1 cellular context compared by ENCODE assay signal in the genomic region with DNA sequence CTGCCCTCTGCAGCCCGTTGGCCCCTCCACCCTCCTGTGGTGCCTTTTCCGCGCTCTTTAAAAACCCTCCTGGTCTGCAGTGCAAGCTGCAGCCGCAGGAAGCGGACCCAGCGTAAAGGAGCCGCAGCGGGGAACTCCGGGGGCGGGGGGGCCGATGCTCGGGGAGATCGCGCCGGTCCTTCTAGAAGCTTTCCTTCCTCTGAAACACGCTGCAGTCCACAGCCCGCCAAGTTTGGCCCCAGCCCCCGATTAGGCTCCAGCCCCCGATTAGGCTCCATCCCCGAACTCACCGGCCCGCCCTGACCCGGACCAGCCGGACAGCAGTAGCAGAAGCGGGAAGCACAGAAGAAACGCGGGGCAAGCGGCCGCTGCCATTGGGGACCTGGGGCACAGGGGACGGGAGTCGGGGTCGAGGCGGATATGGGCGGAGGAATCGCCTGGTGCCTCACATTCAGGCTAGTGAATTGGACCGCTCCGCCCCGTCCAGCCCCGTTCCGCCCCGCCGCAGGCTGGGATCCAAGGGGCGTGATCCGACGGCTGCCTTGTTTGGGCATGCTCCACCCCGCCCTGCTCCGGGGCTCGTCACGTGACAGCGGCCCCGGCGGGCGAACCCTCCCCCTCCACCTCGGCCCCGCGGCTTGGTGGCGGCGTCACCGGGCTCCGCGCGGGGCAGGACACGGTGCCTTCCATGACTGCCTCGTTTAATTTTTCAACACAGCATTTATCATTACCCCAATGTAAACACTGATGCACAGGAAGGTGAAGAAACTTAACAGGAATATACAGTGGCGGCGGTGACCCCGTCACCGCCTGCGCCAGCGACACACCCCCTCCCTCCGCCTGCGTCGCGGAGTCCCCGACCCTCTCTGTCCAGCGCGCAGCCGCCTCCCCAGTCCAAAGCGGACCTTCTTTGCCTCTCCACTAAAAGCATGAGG.
TF ChIP-seq lines count a peak whose summit lies in the region.

No MANE protein-coding gene starts in this region.

TF ChIP-seq in K562, 482 proteins besides CTCF, POLR2A, EP300 and RAD21 (continued from another document and continues in another):
- TF ChIP-seq, protein P1, sequence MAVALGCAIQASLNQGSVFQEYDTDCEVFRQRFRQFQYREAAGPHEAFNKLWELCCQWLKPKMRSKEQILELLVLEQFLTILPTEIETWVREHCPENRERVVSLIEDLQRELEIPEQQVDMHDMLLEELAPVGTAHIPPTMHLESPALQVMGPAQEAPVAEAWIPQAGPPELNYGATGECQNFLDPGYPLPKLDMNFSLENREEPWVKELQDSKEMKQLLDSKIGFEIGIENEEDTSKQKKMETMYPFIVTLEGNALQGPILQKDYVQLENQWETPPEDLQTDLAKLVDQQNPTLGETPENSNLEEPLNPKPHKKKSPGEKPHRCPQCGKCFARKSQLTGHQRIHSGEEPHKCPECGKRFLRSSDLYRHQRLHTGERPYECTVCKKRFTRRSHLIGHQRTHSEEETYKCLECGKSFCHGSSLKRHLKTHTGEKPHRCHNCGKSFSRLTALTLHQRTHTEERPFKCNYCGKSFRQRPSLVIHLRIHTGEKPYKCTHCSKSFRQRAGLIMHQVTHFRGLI (CRISPR knock-in tag; IDR thresholded peaks at IDR 0.05), result no peak
- no peak for TF ChIP-seq CBX8 (IDR thresholded peaks at IDR 0.05; ENCODE audit: borderline replicate concordance, extremely low read depth, low read depth, low read length, poor library complexity, severe bottlenecking)
- no peak for TF ChIP-seq CBX5 (IDR thresholded peaks at IDR 0.05; ENCODE audit: borderline replicate concordance, low read depth)
- no peak for TF ChIP-seq LEF1 (IDR thresholded peaks at IDR 0.05)
- no peak for TF ChIP-seq PTTG1 (tag; IDR thresholded peaks at IDR 0.05; ENCODE audit: low read depth)
- TF ChIP-seq ZNF311 (CRISPR knock-in tag; IDR thresholded peaks at IDR 0.05), result no peak
- TF ChIP-seq NR3C1 (CRISPR knock-in tag; IDR thresholded peaks at IDR 0.05), result no peak; the same call in 1 of the 2 replicates
- TF ChIP-seq, protein P2, sequence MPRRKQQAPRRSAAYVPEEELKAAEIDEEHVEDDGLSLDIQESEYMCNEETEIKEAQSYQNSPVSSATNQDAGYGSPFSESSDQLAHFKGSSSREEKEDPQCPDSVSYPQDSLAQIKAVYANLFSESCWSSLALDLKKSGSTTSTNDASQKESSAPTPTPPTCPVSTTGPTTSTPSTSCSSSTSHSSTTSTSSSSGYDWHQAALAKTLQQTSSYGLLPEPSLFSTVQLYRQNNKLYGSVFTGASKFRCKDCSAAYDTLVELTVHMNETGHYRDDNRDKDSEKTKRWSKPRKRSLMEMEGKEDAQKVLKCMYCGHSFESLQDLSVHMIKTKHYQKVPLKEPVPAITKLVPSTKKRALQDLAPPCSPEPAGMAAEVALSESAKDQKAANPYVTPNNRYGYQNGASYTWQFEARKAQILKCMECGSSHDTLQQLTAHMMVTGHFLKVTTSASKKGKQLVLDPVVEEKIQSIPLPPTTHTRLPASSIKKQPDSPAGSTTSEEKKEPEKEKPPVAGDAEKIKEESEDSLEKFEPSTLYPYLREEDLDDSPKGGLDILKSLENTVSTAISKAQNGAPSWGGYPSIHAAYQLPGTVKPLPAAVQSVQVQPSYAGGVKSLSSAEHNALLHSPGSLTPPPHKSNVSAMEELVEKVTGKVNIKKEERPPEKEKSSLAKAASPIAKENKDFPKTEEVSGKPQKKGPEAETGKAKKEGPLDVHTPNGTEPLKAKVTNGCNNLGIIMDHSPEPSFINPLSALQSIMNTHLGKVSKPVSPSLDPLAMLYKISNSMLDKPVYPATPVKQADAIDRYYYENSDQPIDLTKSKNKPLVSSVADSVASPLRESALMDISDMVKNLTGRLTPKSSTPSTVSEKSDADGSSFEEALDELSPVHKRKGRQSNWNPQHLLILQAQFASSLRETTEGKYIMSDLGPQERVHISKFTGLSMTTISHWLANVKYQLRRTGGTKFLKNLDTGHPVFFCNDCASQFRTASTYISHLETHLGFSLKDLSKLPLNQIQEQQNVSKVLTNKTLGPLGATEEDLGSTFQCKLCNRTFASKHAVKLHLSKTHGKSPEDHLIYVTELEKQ (CRISPR knock-in tag; IDR thresholded peaks at IDR 0.05), result no peak
- TF ChIP-seq, protein P3, sequence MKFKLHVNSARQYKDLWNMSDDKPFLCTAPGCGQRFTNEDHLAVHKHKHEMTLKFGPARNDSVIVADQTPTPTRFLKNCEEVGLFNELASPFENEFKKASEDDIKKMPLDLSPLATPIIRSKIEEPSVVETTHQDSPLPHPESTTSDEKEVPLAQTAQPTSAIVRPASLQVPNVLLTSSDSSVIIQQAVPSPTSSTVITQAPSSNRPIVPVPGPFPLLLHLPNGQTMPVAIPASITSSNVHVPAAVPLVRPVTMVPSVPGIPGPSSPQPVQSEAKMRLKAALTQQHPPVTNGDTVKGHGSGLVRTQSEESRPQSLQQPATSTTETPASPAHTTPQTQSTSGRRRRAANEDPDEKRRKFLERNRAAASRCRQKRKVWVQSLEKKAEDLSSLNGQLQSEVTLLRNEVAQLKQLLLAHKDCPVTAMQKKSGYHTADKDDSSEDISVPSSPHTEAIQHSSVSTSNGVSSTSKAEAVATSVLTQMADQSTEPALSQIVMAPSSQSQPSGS (CRISPR knock-in tag; IDR thresholded peaks at IDR 0.05), result no peak
- TF ChIP-seq, protein P4, sequence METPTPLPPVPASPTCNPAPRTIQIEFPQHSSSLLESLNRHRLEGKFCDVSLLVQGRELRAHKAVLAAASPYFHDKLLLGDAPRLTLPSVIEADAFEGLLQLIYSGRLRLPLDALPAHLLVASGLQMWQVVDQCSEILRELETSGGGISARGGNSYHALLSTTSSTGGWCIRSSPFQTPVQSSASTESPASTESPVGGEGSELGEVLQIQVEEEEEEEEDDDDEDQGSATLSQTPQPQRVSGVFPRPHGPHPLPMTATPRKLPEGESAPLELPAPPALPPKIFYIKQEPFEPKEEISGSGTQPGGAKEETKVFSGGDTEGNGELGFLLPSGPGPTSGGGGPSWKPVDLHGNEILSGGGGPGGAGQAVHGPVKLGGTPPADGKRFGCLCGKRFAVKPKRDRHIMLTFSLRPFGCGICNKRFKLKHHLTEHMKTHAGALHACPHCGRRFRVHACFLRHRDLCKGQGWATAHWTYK (CRISPR knock-in tag; IDR thresholded peaks at IDR 0.05), result no peak
- TF ChIP-seq NFXL1 (CRISPR knock-in tag; IDR thresholded peaks at IDR 0.05), result no peak
- no peak for TF ChIP-seq ADNP (tag; IDR thresholded peaks at IDR 0.05)
- no peak for TF ChIP-seq CSDE1 (IDR thresholded peaks at IDR 0.05)
- no peak for TF ChIP-seq KDM5B (IDR thresholded peaks at IDR 0.05; ENCODE audit: insufficient replicate concordance, low read depth, low read length)
- TF ChIP-seq SMAD3 (CRISPR knock-in tag; conservative IDR thresholded peaks at IDR 0.05), result no peak
- no peak for TF ChIP-seq ZNF589 (CRISPR knock-in tag; IDR thresholded peaks at IDR 0.05; ENCODE audit: low read depth)
- peak in 1 of 2 experiments; percentile 34; a peak in 1 of 4 replicates for TF ChIP-seq KDM1A (IDR thresholded peaks at IDR 0.05)
- TF ChIP-seq MEF2A (IDR thresholded peaks at IDR 0.05; ENCODE audit: control insufficient read depth, low read depth, low read length), result no peak
- no peak for TF ChIP-seq ZNF212 (CRISPR knock-in tag; IDR thresholded peaks at IDR 0.05)
- no peak for TF ChIP-seq NFIX (CRISPR knock-in tag; IDR thresholded peaks at IDR 0.05; ENCODE audit: low read depth)
- TF ChIP-seq DIDO1 (tag; IDR thresholded peaks at IDR 0.05; ENCODE audit: low read depth), result no peak
- peak; percentile 42; the same call in 1 of the 2 replicates for TF ChIP-seq ZBTB7A (IDR thresholded peaks at IDR 0.05; ENCODE audit: borderline replicate concordance, control insufficient read depth, low read depth, low read length)
- TF ChIP-seq, protein P5, sequence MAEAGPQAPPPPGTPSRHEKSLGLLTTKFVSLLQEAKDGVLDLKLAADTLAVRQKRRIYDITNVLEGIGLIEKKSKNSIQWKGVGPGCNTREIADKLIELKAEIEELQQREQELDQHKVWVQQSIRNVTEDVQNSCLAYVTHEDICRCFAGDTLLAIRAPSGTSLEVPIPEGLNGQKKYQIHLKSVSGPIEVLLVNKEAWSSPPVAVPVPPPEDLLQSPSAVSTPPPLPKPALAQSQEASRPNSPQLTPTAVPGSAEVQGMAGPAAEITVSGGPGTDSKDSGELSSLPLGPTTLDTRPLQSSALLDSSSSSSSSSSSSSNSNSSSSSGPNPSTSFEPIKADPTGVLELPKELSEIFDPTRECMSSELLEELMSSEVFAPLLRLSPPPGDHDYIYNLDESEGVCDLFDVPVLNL (CRISPR knock-in tag; IDR thresholded peaks at IDR 0.05; ENCODE audit: low read depth), result 0 out of 2 replicates have a peak, but pooled peaks have one; percentile 42
- TF ChIP-seq CC2D1A (IDR thresholded peaks at IDR 0.05), result 0 out of 2 replicates have a peak, but pooled peaks have one; percentile 32
- TF ChIP-seq ZNF696 (CRISPR knock-in tag; conservative IDR thresholded peaks at IDR 0.05), result no peak
- no peak for TF ChIP-seq BCL6 (CRISPR knock-in tag; IDR thresholded peaks at IDR 0.05)
- no peak for TF ChIP-seq NR4A1 (CRISPR knock-in tag; IDR thresholded peaks at IDR 0.05)
- TF ChIP-seq NR4A1 (tag; IDR thresholded peaks at IDR 0.05), result no peak
- peak; percentile 59 for TF ChIP-seq SMAD1 (IDR thresholded peaks at IDR 0.05; ENCODE audit: low read depth, low read length, partially characterized antibody)
- no peak for TF ChIP-seq BMI1 (IDR thresholded peaks at IDR 0.05; ENCODE audit: low read length)
- no peak for TF ChIP-seq NFRKB (IDR thresholded peaks at IDR 0.05; ENCODE audit: low read depth)
- no peak for TF ChIP-seq POLR2AphosphoS5 (IDR thresholded peaks at IDR 0.05; ENCODE audit: control insufficient read depth, insufficient read depth, low read depth, low read length)
- TF ChIP-seq MEIS2 (IDR thresholded peaks at IDR 0.05; ENCODE audit: partially characterized antibody), result no peak
- TF ChIP-seq JUN (IDR thresholded peaks at IDR 0.05; ENCODE audit: borderline replicate concordance, low read depth, low read length), result no peak
- TF ChIP-seq JUN (CRISPR knock-in tag; IDR thresholded peaks at IDR 0.05; ENCODE audit: borderline replicate concordance), result no peak
- TF ChIP-seq, protein P6, sequence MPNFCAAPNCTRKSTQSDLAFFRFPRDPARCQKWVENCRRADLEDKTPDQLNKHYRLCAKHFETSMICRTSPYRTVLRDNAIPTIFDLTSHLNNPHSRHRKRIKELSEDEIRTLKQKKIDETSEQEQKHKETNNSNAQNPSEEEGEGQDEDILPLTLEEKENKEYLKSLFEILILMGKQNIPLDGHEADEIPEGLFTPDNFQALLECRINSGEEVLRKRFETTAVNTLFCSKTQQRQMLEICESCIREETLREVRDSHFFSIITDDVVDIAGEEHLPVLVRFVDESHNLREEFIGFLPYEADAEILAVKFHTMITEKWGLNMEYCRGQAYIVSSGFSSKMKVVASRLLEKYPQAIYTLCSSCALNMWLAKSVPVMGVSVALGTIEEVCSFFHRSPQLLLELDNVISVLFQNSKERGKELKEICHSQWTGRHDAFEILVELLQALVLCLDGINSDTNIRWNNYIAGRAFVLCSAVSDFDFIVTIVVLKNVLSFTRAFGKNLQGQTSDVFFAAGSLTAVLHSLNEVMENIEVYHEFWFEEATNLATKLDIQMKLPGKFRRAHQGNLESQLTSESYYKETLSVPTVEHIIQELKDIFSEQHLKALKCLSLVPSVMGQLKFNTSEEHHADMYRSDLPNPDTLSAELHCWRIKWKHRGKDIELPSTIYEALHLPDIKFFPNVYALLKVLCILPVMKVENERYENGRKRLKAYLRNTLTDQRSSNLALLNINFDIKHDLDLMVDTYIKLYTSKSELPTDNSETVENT (CRISPR knock-in tag; IDR thresholded peaks at IDR 0.05), result peak; percentile 49; the same call in 1 of the 2 replicates
- 0 out of 2 replicates have a peak, but pooled peaks have one; percentile 45 for TF ChIP-seq HDAC2 (IDR thresholded peaks at IDR 0.05)
- TF ChIP-seq CHCHD3 (CRISPR knock-in tag; IDR thresholded peaks at IDR 0.05), result no peak
- TF ChIP-seq ZFPM2 (CRISPR knock-in tag; IDR thresholded peaks at IDR 0.05), result no peak
- no peak for TF ChIP-seq ARHGAP35 (IDR thresholded peaks at IDR 0.05; ENCODE audit: partially characterized antibody)
- no peak for TF ChIP-seq ZNF184 (CRISPR knock-in tag; IDR thresholded peaks at IDR 0.05)
- TF ChIP-seq ZNF766 (CRISPR knock-in tag; conservative IDR thresholded peaks at IDR 0.05), result no peak
- no peak for TF ChIP-seq POLR2H (tag; IDR thresholded peaks at IDR 0.05; ENCODE audit: low read depth)
- TF ChIP-seq, protein P7, sequence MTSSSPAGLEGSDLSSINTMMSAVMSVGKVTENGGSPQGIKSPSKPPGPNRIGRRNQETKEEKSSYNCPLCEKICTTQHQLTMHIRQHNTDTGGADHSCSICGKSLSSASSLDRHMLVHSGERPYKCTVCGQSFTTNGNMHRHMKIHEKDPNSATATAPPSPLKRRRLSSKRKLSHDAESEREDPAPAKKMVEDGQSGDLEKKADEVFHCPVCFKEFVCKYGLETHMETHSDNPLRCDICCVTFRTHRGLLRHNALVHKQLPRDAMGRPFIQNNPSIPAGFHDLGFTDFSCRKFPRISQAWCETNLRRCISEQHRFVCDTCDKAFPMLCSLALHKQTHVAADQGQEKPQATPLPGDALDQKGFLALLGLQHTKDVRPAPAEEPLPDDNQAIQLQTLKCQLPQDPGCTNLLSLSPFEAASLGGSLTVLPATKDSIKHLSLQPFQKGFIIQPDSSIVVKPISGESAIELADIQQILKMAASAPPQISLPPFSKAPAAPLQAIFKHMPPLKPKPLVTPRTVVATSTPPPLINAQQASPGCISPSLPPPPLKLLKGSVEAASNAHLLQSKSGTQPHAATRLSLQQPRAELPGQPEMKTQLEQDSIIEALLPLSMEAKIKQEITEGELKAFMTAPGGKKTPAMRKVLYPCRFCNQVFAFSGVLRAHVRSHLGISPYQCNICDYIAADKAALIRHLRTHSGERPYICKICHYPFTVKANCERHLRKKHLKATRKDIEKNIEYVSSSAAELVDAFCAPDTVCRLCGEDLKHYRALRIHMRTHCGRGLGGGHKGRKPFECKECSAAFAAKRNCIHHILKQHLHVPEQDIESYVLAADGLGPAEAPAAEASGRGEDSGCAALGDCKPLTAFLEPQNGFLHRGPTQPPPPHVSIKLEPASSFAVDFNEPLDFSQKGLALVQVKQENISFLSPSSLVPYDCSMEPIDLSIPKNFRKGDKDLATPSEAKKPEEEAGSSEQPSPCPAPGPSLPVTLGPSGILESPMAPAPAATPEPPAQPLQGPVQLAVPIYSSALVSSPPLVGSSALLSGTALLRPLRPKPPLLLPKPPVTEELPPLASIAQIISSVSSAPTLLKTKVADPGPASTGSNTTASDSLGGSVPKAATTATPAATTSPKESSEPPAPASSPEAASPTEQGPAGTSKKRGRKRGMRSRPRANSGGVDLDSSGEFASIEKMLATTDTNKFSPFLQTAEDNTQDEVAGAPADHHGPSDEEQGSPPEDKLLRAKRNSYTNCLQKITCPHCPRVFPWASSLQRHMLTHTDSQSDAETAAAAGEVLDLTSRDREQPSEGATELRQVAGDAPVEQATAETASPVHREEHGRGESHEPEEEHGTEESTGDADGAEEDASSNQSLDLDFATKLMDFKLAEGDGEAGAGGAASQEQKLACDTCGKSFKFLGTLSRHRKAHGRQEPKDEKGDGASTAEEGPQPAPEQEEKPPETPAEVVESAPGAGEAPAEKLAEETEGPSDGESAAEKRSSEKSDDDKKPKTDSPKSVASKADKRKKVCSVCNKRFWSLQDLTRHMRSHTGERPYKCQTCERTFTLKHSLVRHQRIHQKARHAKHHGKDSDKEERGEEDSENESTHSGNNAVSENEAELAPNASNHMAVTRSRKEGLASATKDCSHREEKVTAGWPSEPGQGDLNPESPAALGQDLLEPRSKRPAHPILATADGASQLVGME (CRISPR knock-in tag; IDR thresholded peaks at IDR 0.05), result 0 out of 2 replicates have a peak, but pooled peaks have one; percentile 37
- TF ChIP-seq PRPF4 (IDR thresholded peaks at IDR 0.05; ENCODE audit: insufficient read depth, low read depth, low read length, poor library complexity, severe bottlenecking), result no peak
- TF ChIP-seq, protein P8, sequence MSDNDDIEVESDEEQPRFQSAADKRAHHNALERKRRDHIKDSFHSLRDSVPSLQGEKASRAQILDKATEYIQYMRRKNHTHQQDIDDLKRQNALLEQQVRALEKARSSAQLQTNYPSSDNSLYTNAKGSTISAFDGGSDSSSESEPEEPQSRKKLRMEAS (CRISPR knock-in tag; IDR thresholded peaks at IDR 0.05), result peak; percentile 59
